14 cellular contexts compared by ENCODE assay signal in genomic region chr1:114854693-114855320, GRCh38. TPM values are rescaled to one million over a fixed set of nuclear protein-coding genes. Genes with fewer than 3 reads are reported as not detected.
A peak's percentile ranks its signal among the peaks of the same experiment; 100 is the strongest.
DNase-seq lines count a peak whose midpoint lies in the region; ATAC-seq and TF ChIP-seq lines count a peak whose summit lies in the region.
"Had no signal": no experiment of that assay in that cellular context is flagged by ENCODE, and none has a peak within 500 bp of the region (broad histone marks: within the 10 kb centered on the region; RNA-seq: fewer than 3 reads in every experiment).

TSS of gene SYCP1 (plus strand) at chr1:114854863. CDS start at chr1:114855465, 602 bp downstream.

- ATAC-seq in activated CD8-positive, alpha-beta T cell treated with anti-CD3 and anti-CD28 coated beads for 36 hours, result no peak
- no peak for ATAC-seq in stimulated activated effector memory CD8-positive, alpha-beta T cell treated with anti-CD3 and anti-CD28 coated beads, Interleukin-12 subunit alpha, Interleukin-12 subunit beta, amount 100 ng/mL, for 72 hours

- no peaks in the 10 kb centered on the region for H3K9me3 Mint-ChIP-seq in activated CD4-positive, alpha-beta memory T cell treated with anti-CD3 and anti-CD28 coated beads for 36 hours
- H3K9me3 Mint-ChIP-seq in activated CD4-positive, alpha-beta memory T cell treated with anti-CD3 and anti-CD28 coated beads, Interleukin-2, amount 10 ng/mL, durations not matched to agents 7 days and 5 days, result no peaks in the 10 kb centered on the region
- no peaks in the 10 kb centered on the region for H3K9me3 Mint-ChIP-seq in activated CD8-positive, alpha-beta T cell treated with anti-CD3 and anti-CD28 coated beads for 36 hours
- H3K9me3 Mint-ChIP-seq in stimulated activated effector memory CD8-positive, alpha-beta T cell treated with anti-CD3 and anti-CD28 coated beads, Interleukin-12 subunit alpha, Interleukin-12 subunit beta, amount 100 ng/mL, for 72 hours, result no peaks in the 10 kb centered on the region

- H3K4me1 ChIP-seq in hepatocyte (ENCODE audit: insufficient read depth), result no peaks in the 10 kb centered on the region
- H3K4me1 ChIP-seq: HAP-1, uterus had no signal

- DNase-seq in activated CD4-positive, alpha-beta memory T cell treated with anti-CD3 and anti-CD28 coated beads for 36 hours, result no peak
- no peak for DNase-seq in activated CD4-positive, alpha-beta memory T cell treated with anti-CD3 and anti-CD28 coated beads, Interleukin-2, amount 10 ng/mL, durations not matched to agents 7 days and 5 days
- DNase-seq in activated CD8-positive, alpha-beta T cell treated with anti-CD3 and anti-CD28 coated beads for 36 hours, result peak; percentile 21
- DNase-seq in hepatocyte (ENCODE audit: low spot score), result no peak
- DNase-seq in stimulated activated effector memory CD8-positive, alpha-beta T cell treated with anti-CD3 and anti-CD28 coated beads, Interleukin-12 subunit alpha, Interleukin-12 subunit beta, amount 100 ng/mL, for 72 hours (ENCODE audit: low spot score in 2 of 2), result no peak
- no peak for DNase-seq in HCEC 1CT
- DNase-seq in GM13977 (ENCODE audit: low spot score), result no peak
- DNase-seq in NOMO-1 (lab: John Stamatoyannopoulos, UW; ENCODE audit: unreplicated experiment in 2 of 2), result no peak
- DNase-seq: NCI-H226, uterus, WERI-Rb-1 had no signal

- H3K4me2 ChIP-seq in hepatocyte, result peak within 1 kb of the TSS; percentile 62

- H3K4me3 ChIP-seq in hepatocyte, result no peak within 1 kb of the TSS
- H3K4me3 ChIP-seq: HAP-1, uterus had no signal

- H3K9me3 ChIP-seq in hepatocyte (ENCODE audit: low read depth), result no peaks in the 10 kb centered on the region
- H3K9me3 ChIP-seq: HAP-1, uterus had no signal

- H3K79me2 ChIP-seq in hepatocyte, result no peaks in the 10 kb centered on the region

- TF ChIP-seq CTCF in activated CD8-positive, alpha-beta T cell treated with anti-CD3 and anti-CD28 coated beads for 36 hours (IDR thresholded peaks at IDR 0.05), result no peak
- TF ChIP-seq CTCF in hepatocyte (IDR thresholded peaks at IDR 0.05; ENCODE audit: poor library complexity) (no peak), GM13977 (IDR thresholded peaks at IDR 0.05; ENCODE audit: extremely low read depth, insufficient read depth, missing control alignments) (no peak)

- in situ Hi-C loops in GM13977 (cut with MboI; ENCODE audit: low pct_unique_long_range_greater_than_20kb, low sequenced_read_pairs, unreplicated experiment), result no loop called here

- no peak within 1 kb of the TSS for H3K27ac Mint-ChIP-seq in activated CD4-positive, alpha-beta memory T cell treated with anti-CD3 and anti-CD28 coated beads for 36 hours
- H3K27ac Mint-ChIP-seq in activated CD4-positive, alpha-beta memory T cell treated with anti-CD3 and anti-CD28 coated beads, Interleukin-2, amount 10 ng/mL, durations not matched to agents 7 days and 5 days, result no peak within 1 kb of the TSS
- H3K27ac Mint-ChIP-seq in activated CD8-positive, alpha-beta T cell treated with anti-CD3 and anti-CD28 coated beads for 36 hours, result no peak within 1 kb of the TSS
- H3K27ac Mint-ChIP-seq in stimulated activated effector memory CD8-positive, alpha-beta T cell treated with anti-CD3 and anti-CD28 coated beads, Interleukin-12 subunit alpha, Interleukin-12 subunit beta, amount 100 ng/mL, for 72 hours, result no peak within 1 kb of the TSS

- CTCF ChIA-PET in activated CD4-positive, alpha-beta memory T cell treated with anti-CD3 and anti-CD28 coated beads for 36 hours (lab: Charles Lee), result no interaction called here
- CTCF ChIA-PET in activated CD4-positive, alpha-beta memory T cell treated with anti-CD3 and anti-CD28 coated beads, Interleukin-2, amount 10 ng/mL, durations not matched to agents 7 days and 5 days (lab: Charles Lee), result no interaction called here
- CTCF ChIA-PET in activated CD8-positive, alpha-beta T cell treated with anti-CD3 and anti-CD28 coated beads for 36 hours (lab: Charles Lee), result no interaction called here

- POLR2A ChIA-PET in activated CD4-positive, alpha-beta memory T cell treated with anti-CD3 and anti-CD28 coated beads for 36 hours (lab: Charles Lee), result no interaction called here
- POLR2A ChIA-PET in activated CD4-positive, alpha-beta memory T cell treated with anti-CD3 and anti-CD28 coated beads, Interleukin-2, amount 10 ng/mL, durations not matched to agents 7 days and 5 days (lab: Charles Lee), result no interaction called here
- POLR2A ChIA-PET in activated CD8-positive, alpha-beta T cell treated with anti-CD3 and anti-CD28 coated beads for 36 hours (lab: Charles Lee), result no interaction called here

- no peak within 1 kb of the TSS for H2AFZ ChIP-seq in hepatocyte

- H3K27me3 ChIP-seq in hepatocyte, result peaks cover 24% of the 10 kb centered on the region

- H3K4me1 Mint-ChIP-seq in activated CD4-positive, alpha-beta memory T cell treated with anti-CD3 and anti-CD28 coated beads for 36 hours (ENCODE audit: low read depth), result peaks cover 2% of the 10 kb centered on the region
- H3K4me1 Mint-ChIP-seq in activated CD4-positive, alpha-beta memory T cell treated with anti-CD3 and anti-CD28 coated beads, Interleukin-2, amount 10 ng/mL, durations not matched to agents 7 days and 5 days, result peaks cover 6% of the 10 kb centered on the region
- peaks cover 4% of the 10 kb centered on the region for H3K4me1 Mint-ChIP-seq in activated CD8-positive, alpha-beta T cell treated with anti-CD3 and anti-CD28 coated beads for 36 hours (ENCODE audit: low read depth)
- H3K4me1 Mint-ChIP-seq in stimulated activated effector memory CD8-positive, alpha-beta T cell treated with anti-CD3 and anti-CD28 coated beads, Interleukin-12 subunit alpha, Interleukin-12 subunit beta, amount 100 ng/mL, for 72 hours, result peaks cover 11% of the 10 kb centered on the region

- no peaks in the 10 kb centered on the region for H3K9me2 ChIP-seq in hepatocyte (replicated peaks; ENCODE audit: insufficient read depth)

- peak within 1 kb of the TSS; percentile 29 for H3K4me3 Mint-ChIP-seq in activated CD4-positive, alpha-beta memory T cell treated with anti-CD3 and anti-CD28 coated beads for 36 hours
- H3K4me3 Mint-ChIP-seq in activated CD4-positive, alpha-beta memory T cell treated with anti-CD3 and anti-CD28 coated beads, Interleukin-2, amount 10 ng/mL, durations not matched to agents 7 days and 5 days, result no peak within 1 kb of the TSS
- H3K4me3 Mint-ChIP-seq in activated CD8-positive, alpha-beta T cell treated with anti-CD3 and anti-CD28 coated beads for 36 hours, result peak within 1 kb of the TSS; percentile 31
- H3K4me3 Mint-ChIP-seq in stimulated activated effector memory CD8-positive, alpha-beta T cell treated with anti-CD3 and anti-CD28 coated beads, Interleukin-12 subunit alpha, Interleukin-12 subunit beta, amount 100 ng/mL, for 72 hours, result peak within 1 kb of the TSS; percentile 49

- H4K20me1 ChIP-seq in hepatocyte (ENCODE audit: insufficient read depth, poor library complexity, severe bottlenecking), result no peaks in the 10 kb centered on the region

- no peak within 1 kb of the TSS for H3K27ac ChIP-seq in hepatocyte
- H3K27ac ChIP-seq: uterus, WERI-Rb-1 had no signal

- peaks cover 28% of the 10 kb centered on the region for H3K27me3 Mint-ChIP-seq in activated CD4-positive, alpha-beta memory T cell treated with anti-CD3 and anti-CD28 coated beads for 36 hours
- peaks cover 25% of the 10 kb centered on the region for H3K27me3 Mint-ChIP-seq in activated CD4-positive, alpha-beta memory T cell treated with anti-CD3 and anti-CD28 coated beads, Interleukin-2, amount 10 ng/mL, durations not matched to agents 7 days and 5 days
- H3K27me3 Mint-ChIP-seq in activated CD8-positive, alpha-beta T cell treated with anti-CD3 and anti-CD28 coated beads for 36 hours, result peaks cover 30% of the 10 kb centered on the region

- intact Hi-C loops in activated CD4-positive, alpha-beta memory T cell treated with anti-CD3 and anti-CD28 coated beads for 36 hours (cut with micrococcal nuclease), result no loop called here
- intact Hi-C loops in activated CD8-positive, alpha-beta T cell treated with anti-CD3 and anti-CD28 coated beads for 36 hours (cut with micrococcal nuclease), result no loop called here

- no peaks in the 10 kb centered on the region for H3K36me3 Mint-ChIP-seq in activated CD4-positive, alpha-beta memory T cell treated with anti-CD3 and anti-CD28 coated beads for 36 hours
- H3K36me3 Mint-ChIP-seq in activated CD4-positive, alpha-beta memory T cell treated with anti-CD3 and anti-CD28 coated beads, Interleukin-2, amount 10 ng/mL, durations not matched to agents 7 days and 5 days (ENCODE audit: low read depth), result no peaks in the 10 kb centered on the region
- no peaks in the 10 kb centered on the region for H3K36me3 Mint-ChIP-seq in activated CD8-positive, alpha-beta T cell treated with anti-CD3 and anti-CD28 coated beads for 36 hours (ENCODE audit: low read depth)
- H3K36me3 Mint-ChIP-seq in stimulated activated effector memory CD8-positive, alpha-beta T cell treated with anti-CD3 and anti-CD28 coated beads, Interleukin-12 subunit alpha, Interleukin-12 subunit beta, amount 100 ng/mL, for 72 hours, result no peaks in the 10 kb centered on the region

- 75% methylated on average over 40 of the region's 40 CpGs for WGBS in hepatocyte (ENCODE audit: low lambda C conversion rate, missing lambda C conversion rate)

- H3K36me3 ChIP-seq in hepatocyte (replicated peaks; ENCODE audit: insufficient read depth, low read depth), result no peaks in the 10 kb centered on the region
- H3K36me3 ChIP-seq: HAP-1, uterus, WERI-Rb-1 had no signal

RNA-seq across cellular contexts. Expression of gene SYCP1, which starts in this region (rescaled TPM):
- total RNA-seq in activated CD4-positive, alpha-beta memory T cell treated with anti-CD3 and anti-CD28 coated beads for 36 hours, result not detected
- total RNA-seq in activated CD4-positive, alpha-beta memory T cell treated with anti-CD3 and anti-CD28 coated beads, Interleukin-2, amount 10 ng/mL, durations not matched to agents 7 days and 5 days, result not detected
- not detected for total RNA-seq in activated CD8-positive, alpha-beta T cell treated with anti-CD3 and anti-CD28 coated beads for 36 hours
- total RNA-seq in hepatocyte, result not detected in 2 replicates
- polyA plus RNA-seq in hepatocyte, result not detected in 2 replicates
- total RNA-seq: M059J had no signal
- polyA plus RNA-seq: esophagus had no signal

Comparison
In these comparisons a context has a peak if more than half of its experiments do, and no peak if none do; other contexts are left out.
1. Peak in DNase-seq in activated CD8-positive, alpha-beta T cell treated with anti-CD3 and anti-CD28 coated beads for 36 hours; RNA of the gene not detected or under 1 TPM.